1 cellular context compared by ENCODE assay signal in the genomic region with DNA sequence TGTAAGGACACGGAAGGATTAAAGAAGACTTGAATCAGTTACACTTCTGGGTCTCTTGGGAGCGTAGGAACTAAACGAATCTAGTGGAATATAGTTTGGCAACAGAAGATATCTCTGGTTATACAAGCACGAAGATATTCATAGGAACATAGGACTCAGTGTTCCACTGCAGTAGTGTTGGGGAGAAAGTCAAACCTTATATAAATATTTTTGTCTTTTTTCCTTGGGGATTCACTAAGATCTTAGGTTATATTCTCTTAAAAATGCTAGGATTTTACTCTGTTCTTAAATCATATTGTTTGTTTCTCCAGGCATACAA.
TF ChIP-seq lines count a peak whose summit lies in the region.

No MANE protein-coding gene starts in this region.

TF ChIP-seq in WTC11, 78 proteins besides CTCF, POLR2A, EP300 and RAD21:
- TF ChIP-seq ZBTB21 (CRISPR knock-in tag; IDR thresholded peaks at IDR 0.05; ENCODE audit: borderline replicate concordance) (no peak), FOXP4 (CRISPR knock-in tag; IDR thresholded peaks at IDR 0.05) (no peak), ZNF423 (CRISPR knock-in tag; IDR thresholded peaks at IDR 0.05) (no peak), ESRRA (CRISPR knock-in tag; IDR thresholded peaks at IDR 0.05; ENCODE audit: borderline replicate concordance) (no peak), PRRX2 (CRISPR knock-in tag; IDR thresholded peaks at IDR 0.05) (no peak), GTF2I (CRISPR knock-in tag; conservative IDR thresholded peaks at IDR 0.05) (no peak), CREM (CRISPR knock-in tag; IDR thresholded peaks at IDR 0.05) (no peak), ELF4 (CRISPR knock-in tag; IDR thresholded peaks at IDR 0.05; ENCODE audit: low read depth) (no peak)
- TF ChIP-seq, protein P1, sequence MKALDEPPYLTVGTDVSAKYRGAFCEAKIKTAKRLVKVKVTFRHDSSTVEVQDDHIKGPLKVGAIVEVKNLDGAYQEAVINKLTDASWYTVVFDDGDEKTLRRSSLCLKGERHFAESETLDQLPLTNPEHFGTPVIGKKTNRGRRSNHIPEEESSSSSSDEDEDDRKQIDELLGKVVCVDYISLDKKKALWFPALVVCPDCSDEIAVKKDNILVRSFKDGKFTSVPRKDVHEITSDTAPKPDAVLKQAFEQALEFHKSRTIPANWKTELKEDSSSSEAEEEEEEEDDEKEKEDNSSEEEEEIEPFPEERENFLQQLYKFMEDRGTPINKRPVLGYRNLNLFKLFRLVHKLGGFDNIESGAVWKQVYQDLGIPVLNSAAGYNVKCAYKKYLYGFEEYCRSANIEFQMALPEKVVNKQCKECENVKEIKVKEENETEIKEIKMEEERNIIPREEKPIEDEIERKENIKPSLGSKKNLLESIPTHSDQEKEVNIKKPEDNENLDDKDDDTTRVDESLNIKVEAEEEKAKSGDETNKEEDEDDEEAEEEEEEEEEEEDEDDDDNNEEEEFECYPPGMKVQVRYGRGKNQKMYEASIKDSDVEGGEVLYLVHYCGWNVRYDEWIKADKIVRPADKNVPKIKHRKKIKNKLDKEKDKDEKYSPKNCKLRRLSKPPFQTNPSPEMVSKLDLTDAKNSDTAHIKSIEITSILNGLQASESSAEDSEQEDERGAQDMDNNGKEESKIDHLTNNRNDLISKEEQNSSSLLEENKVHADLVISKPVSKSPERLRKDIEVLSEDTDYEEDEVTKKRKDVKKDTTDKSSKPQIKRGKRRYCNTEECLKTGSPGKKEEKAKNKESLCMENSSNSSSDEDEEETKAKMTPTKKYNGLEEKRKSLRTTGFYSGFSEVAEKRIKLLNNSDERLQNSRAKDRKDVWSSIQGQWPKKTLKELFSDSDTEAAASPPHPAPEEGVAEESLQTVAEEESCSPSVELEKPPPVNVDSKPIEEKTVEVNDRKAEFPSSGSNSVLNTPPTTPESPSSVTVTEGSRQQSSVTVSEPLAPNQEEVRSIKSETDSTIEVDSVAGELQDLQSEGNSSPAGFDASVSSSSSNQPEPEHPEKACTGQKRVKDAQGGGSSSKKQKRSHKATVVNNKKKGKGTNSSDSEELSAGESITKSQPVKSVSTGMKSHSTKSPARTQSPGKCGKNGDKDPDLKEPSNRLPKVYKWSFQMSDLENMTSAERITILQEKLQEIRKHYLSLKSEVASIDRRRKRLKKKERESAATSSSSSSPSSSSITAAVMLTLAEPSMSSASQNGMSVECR (CRISPR knock-in tag; IDR thresholded peaks at IDR 0.05; ENCODE audit: borderline replicate concordance): no peak
